ENCODE assay signal across 13 cellular contexts in the genomic region with DNA sequence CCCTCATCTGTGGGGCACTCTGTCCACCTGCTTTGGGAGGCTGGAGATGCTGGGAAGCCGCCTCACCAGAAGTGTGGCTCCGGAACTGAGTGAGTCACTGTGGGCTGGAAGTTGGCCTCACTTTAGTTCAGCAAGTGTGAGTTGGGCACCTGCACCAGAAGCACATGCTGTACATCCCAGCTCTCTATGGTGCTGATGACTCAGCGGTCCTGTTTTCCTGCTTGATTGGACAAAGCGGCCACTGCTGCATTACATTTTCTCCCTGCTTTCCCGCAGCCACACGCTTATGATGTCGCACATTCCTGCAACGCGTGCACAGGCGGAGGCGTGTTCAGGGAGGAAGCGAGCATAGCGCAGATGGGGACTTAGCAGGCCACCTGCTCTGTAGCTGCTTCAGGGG. TPM values are rescaled to one million over a fixed set of nuclear protein-coding genes. Genes with fewer than 3 reads are reported as not detected.
A peak's percentile ranks its signal among the peaks of the same experiment; 100 is the strongest.
DNase-seq lines count a peak whose midpoint lies in the region; TF ChIP-seq lines count a peak whose summit lies in the region.
"Had no signal": no experiment of that assay in that cellular context is flagged by ENCODE, and none has a peak within 500 bp of the region (broad histone marks: within the 10 kb centered on the region; RNA-seq: fewer than 3 reads in every experiment).

No MANE protein-coding gene starts in this region.

- no peaks in the 10 kb centered on the region for H3K9me3 Mint-ChIP-seq in activated T-helper 2 cell treated with anti-CD3 and anti-CD28 coated beads, Interferon-gamma antibody, Interleukin-2, Interleukin-4, amounts not matched to agents 10 μg/mL and 5 μg/mL and 100 μg/mL, durations not matched to agents 14 hours and 24 hours and 36 hours

- H3K27ac Mint-ChIP-seq in activated T-helper 2 cell treated with anti-CD3 and anti-CD28 coated beads, Interferon-gamma antibody, Interleukin-2, Interleukin-4, amounts not matched to agents 10 μg/mL and 5 μg/mL and 100 μg/mL, durations not matched to agents 14 hours and 24 hours and 36 hours = no peak overlapping the region

- H3K27ac ChIP-seq in brain microvascular endothelial cell = no peak overlapping the region

- H3K27me3 Mint-ChIP-seq in activated T-helper 2 cell treated with anti-CD3 and anti-CD28 coated beads, Interferon-gamma antibody, Interleukin-2, Interleukin-4, amounts not matched to agents 10 μg/mL and 5 μg/mL and 100 μg/mL, durations not matched to agents 14 hours and 24 hours and 36 hours (ENCODE audit: low read depth) = peaks cover 23% of the 10 kb centered on the region
- H3K27me3 Mint-ChIP-seq: naive B cell had no signal

- H3K4me3 ChIP-seq in brain microvascular endothelial cell (ENCODE audit: low read depth, low read length) = no peak overlapping the region

- no peaks in the 10 kb centered on the region for H3K27me3 ChIP-seq in brain microvascular endothelial cell (replicated peaks)

- DNase-seq in Ammon's horn (ENCODE audit: low spot score) = peak; percentile 45
- peak; percentile 78 for DNase-seq in LHCN-M2 (ENCODE audit: low read depth)
- peak; percentile 55 for DNase-seq in brain microvascular endothelial cell
- peak; percentile 5 for DNase-seq in left kidney (ENCODE audit: low read depth, low spot score)
- DNase-seq in NCI-H1417 treated with DMSO at 0.1 percent for 48 hours (lab: John Stamatoyannopoulos, UW) = no peak
- no peak for DNase-seq in COLO668 (lab: John Stamatoyannopoulos, UW; ENCODE audit: unreplicated experiment)
- DNase-seq in activated T-helper 2 cell treated with anti-CD3 and anti-CD28 coated beads, Interferon-gamma antibody, Interleukin-2, Interleukin-4, amounts not matched to agents 10 μg/mL and 5 μg/mL and 100 μg/mL, durations not matched to agents 14 hours and 24 hours and 36 hours (ENCODE audit: low spot score) = no peak
- no peak for DNase-seq in NCI-H345 (lab: John Stamatoyannopoulos, UW)
- DNase-seq: activated CD8-positive, alpha-beta memory T cell treated with anti-CD3 and anti-CD28 coated beads, Interleukin-2, amount 50 U/mL, for 48 hours; cerebellar nuclear complex; naive B cell; NCI-H69 had no signal

- no peak for TF ChIP-seq CTCF in brain microvascular endothelial cell (IDR thresholded peaks at IDR 0.05; ENCODE audit: low read depth, low read length, missing control alignments)

- no peaks in the 10 kb centered on the region for H3K36me3 ChIP-seq in brain microvascular endothelial cell (replicated peaks)

- H3K4me3 Mint-ChIP-seq in activated T-helper 2 cell treated with anti-CD3 and anti-CD28 coated beads, Interferon-gamma antibody, Interleukin-2, Interleukin-4, amounts not matched to agents 10 μg/mL and 5 μg/mL and 100 μg/mL, durations not matched to agents 14 hours and 24 hours and 36 hours (ENCODE audit: low read depth) = no peak overlapping the region

- in situ Hi-C loops in brain microvascular endothelial cell (cut with HindIII; ENCODE audit: low pct_ligation_motif_present, low sequenced_read_pairs) = no loop called here

- intact Hi-C loops in activated T-helper 2 cell treated with anti-CD3 and anti-CD28 coated beads, Interferon-gamma antibody, Interleukin-2, Interleukin-4, amounts not matched to agents 10 μg/mL and 5 μg/mL and 100 μg/mL, durations not matched to agents 14 hours and 24 hours and 36 hours (cut with micrococcal nuclease) = loop anchor here (5.0 kb wide), 1 partner anchor 177 kb away; no protein-coding TSS in a partner anchor

- peaks cover 22% of the 10 kb centered on the region for H3K4me1 Mint-ChIP-seq in activated T-helper 2 cell treated with anti-CD3 and anti-CD28 coated beads, Interferon-gamma antibody, Interleukin-2, Interleukin-4, amounts not matched to agents 10 μg/mL and 5 μg/mL and 100 μg/mL, durations not matched to agents 14 hours and 24 hours and 36 hours (ENCODE audit: low read depth)

- no peaks in the 10 kb centered on the region for H3K36me3 Mint-ChIP-seq in activated T-helper 2 cell treated with anti-CD3 and anti-CD28 coated beads, Interferon-gamma antibody, Interleukin-2, Interleukin-4, amounts not matched to agents 10 μg/mL and 5 μg/mL and 100 μg/mL, durations not matched to agents 14 hours and 24 hours and 36 hours (ENCODE audit: low read depth)
- H3K36me3 Mint-ChIP-seq: naive B cell had no signal

RNA-seq across cellular contexts. Expression of a gene that starts 26.8 kb away (rescaled TPM):
- not detected in 2 replicates for total RNA-seq in LHCN-M2 (2014; rRNA removed)
- polyA plus RNA-seq in LHCN-M2 (2012) = not detected
- total RNA-seq in activated T-helper 2 cell treated with anti-CD3 and anti-CD28 coated beads, Interferon-gamma antibody, Interleukin-2, Interleukin-4, amounts not matched to agents 10 μg/mL and 5 μg/mL and 100 μg/mL, durations not matched to agents 14 hours and 24 hours and 36 hours = not detected in 2 replicates
- total RNA-seq: subcutaneous adipose tissue had no signal

Comparison
In these comparisons a context has a peak if more than half of its experiments do, and no peak if none do; other contexts are left out.
1. DNase-seq: peak in Ammon's horn (single experiment), LHCN-M2 (single experiment), brain microvascular endothelial cell (single experiment) and left kidney (single experiment); none in NCI-H1417 treated with DMSO at 0.1 percent for 48 hours (single experiment), COLO668 (single experiment), activated T-helper 2 cell treated with anti-CD3 and anti-CD28 coated beads, Interferon-gamma antibody, Interleukin-2, Interleukin-4, amounts not matched to agents 10 μg/mL and 5 μg/mL and 100 μg/mL, durations not matched to agents 14 hours and 24 hours and 36 hours (single experiment) and NCI-H345 (single experiment).